21 cellular contexts compared by ENCODE assay signal in the genomic region with DNA sequence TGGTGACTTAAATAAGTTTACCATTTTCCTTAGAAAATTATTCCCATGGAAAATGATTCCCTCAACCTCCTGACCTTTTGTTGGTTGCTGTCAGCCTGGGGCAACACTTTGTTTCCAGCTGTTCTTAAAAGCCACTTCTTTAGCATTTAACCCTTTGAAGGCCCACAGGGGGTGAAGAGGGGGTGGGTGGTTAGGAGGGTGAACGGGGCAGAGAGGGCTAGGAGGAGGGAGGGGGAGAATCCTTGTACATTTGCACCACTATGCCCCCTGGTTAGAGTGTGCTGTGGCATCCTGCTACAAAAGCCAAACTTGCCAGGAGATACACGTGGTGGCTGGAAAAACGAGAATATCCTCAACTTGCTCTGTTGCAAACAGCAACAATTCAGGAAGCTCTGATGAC.
"Had no signal": no experiment of that assay in that cellular context is flagged by ENCODE, and none has a peak within 500 bp of the region (broad histone marks: within the 10 kb centered on the region; RNA-seq: fewer than 3 reads in every experiment).

No MANE protein-coding gene starts in this region.

- DNase-seq: activated CD4-positive, alpha-beta T cell treated with anti-CD3 and anti-CD28 coated beads, Interleukin-2, amount 50 U/mL, for 4 hours; activated effector memory CD4-positive, alpha-beta T cell treated with anti-CD3 and anti-CD28 coated beads, Interleukin-2, amount 50 U/mL, for 16 hours; activated naive CD4-positive, alpha-beta T cell treated with anti-CD3 and anti-CD28 coated beads, Interleukin-2, amount 50 U/mL, for 16 hours; activated T-cell treated with anti-CD3 and anti-CD28 coated beads, Interleukin-2, amount 50 U/mL, for 72 hours; effector CD4-positive, alpha-beta T cell; heart left ventricle; left ventricle myocardium inferior; mammary epithelial cell; psoas muscle; right cardiac atrium; stimulated activated CD4-positive, alpha-beta T cell treated with anti-CD3 and anti-CD28 coated beads, Interleukin-15, amount 100 ng/mL, for 24 hours; stimulated activated CD4-positive, alpha-beta T cell treated with anti-CD3 and anti-CD28 coated beads, Interleukin-2, amount 100 ng/mL, for 48 hours; stimulated activated naive CD8-positive, alpha-beta T cell treated with anti-CD3 and anti-CD28 coated beads, Interleukin-15, amount 100 ng/mL, for 72 hours; trophoblast cell; WERI-Rb-1 had no signal

- H3K4me3 ChIP-seq: ascending aorta, coronary artery, esophagus muscularis mucosa, gastroesophageal sphincter, heart left ventricle, left ventricle myocardium inferior, ovary, psoas muscle, skin epidermis had no signal

- H3K36me3 ChIP-seq: ascending aorta, esophagus muscularis mucosa, gastroesophageal sphincter, heart left ventricle, left ventricle myocardium inferior, ovary, WERI-Rb-1 had no signal

- H3K27me3 ChIP-seq: ascending aorta, ovary had no signal

- ATAC-seq: activated T-cell treated with anti-CD3 and anti-CD28 coated beads, Interleukin-2, amount 50 U/mL, for 72 hours; gastroesophageal sphincter; heart left ventricle; psoas muscle; right cardiac atrium; stimulated activated naive CD8-positive, alpha-beta T cell treated with anti-CD3 and anti-CD28 coated beads, Interleukin-15, amount 100 ng/mL, for 72 hours had no signal

- H3K27ac ChIP-seq: ascending aorta, coronary artery, esophagus muscularis mucosa, gastroesophageal sphincter, heart left ventricle, left ventricle myocardium inferior, ovary, psoas muscle, skin epidermis, WERI-Rb-1 had no signal

- H3K4me1 ChIP-seq: ascending aorta, esophagus muscularis mucosa, gastroesophageal sphincter, heart left ventricle, left ventricle myocardium inferior, psoas muscle had no signal

- H3K9me3 ChIP-seq: ascending aorta, esophagus muscularis mucosa, gastroesophageal sphincter, heart left ventricle, left ventricle myocardium inferior, ovary, psoas muscle had no signal
